ENCODE assay signal across 13 cellular contexts in genomic region chr3:131072099-131072559, GRCh38. TPM values are rescaled to one million over a fixed set of nuclear protein-coding genes. Genes with fewer than 3 reads are reported as not detected.
A peak's percentile ranks its signal among the peaks of the same experiment; 100 is the strongest.
DNase-seq lines count a peak whose midpoint lies in the region; ATAC-seq and TF ChIP-seq lines count a peak whose summit lies in the region.
"Had no signal": no experiment of that assay in that cellular context is flagged by ENCODE, and none has a peak within 500 bp of the region (broad histone marks: within the 10 kb centered on the region; RNA-seq: fewer than 3 reads in every experiment).

No MANE protein-coding gene starts in this region.

- H3K27ac ChIP-seq in Peyer's patch, result no peak overlapping the region
- H3K27ac ChIP-seq: ascending aorta, upper lobe of right lung had no signal

- DNase-seq in A172 (ENCODE audit: low spot score) (peak; percentile 66), H4 (ENCODE audit: low spot score) (peak; percentile 9), SKM-1 (lab: John Stamatoyannopoulos, UW; ENCODE audit: unreplicated experiment) (peak; percentile 16), fibroblast of pulmonary artery (ENCODE audit: low read depth) (peak; percentile 67), Peyer's patch (no peak)
- DNase-seq: activated T-cell treated with anti-CD3 and anti-CD28 coated beads, Interleukin-2, amount 50 U/mL, for 48 hours; naive B cell; small intestine; upper lobe of right lung had no signal

- H3K4me1 ChIP-seq in Peyer's patch, result no peaks in the 10 kb centered on the region
- H3K4me1 ChIP-seq: ascending aorta, upper lobe of right lung had no signal

- H3K4me3 ChIP-seq in fibroblast of pulmonary artery (replicated peaks; ENCODE audit: low read depth, low read length) (no peak overlapping the region), Peyer's patch (no peak overlapping the region)
- H3K4me3 ChIP-seq: ascending aorta, upper lobe of right lung had no signal

- H3K27me3 ChIP-seq in Peyer's patch, result no peaks in the 10 kb centered on the region
- H3K27me3 ChIP-seq: ascending aorta, upper lobe of right lung had no signal

- TF ChIP-seq CTCF in fibroblast of pulmonary artery (IDR thresholded peaks at IDR 0.05; ENCODE audit: low read length, missing control alignments) (no peak), Peyer's patch (IDR thresholded peaks at IDR 0.05) (no peak)

- TF ChIP-seq POLR2A in Peyer's patch (IDR thresholded peaks at IDR 0.05), result no peak

- ATAC-seq in GM19023 (IDR thresholded peaks at IDR 0.05; ENCODE audit: unreplicated experiment) (no peak), HG03139 (IDR thresholded peaks at IDR 0.05; ENCODE audit: unreplicated experiment) (no peak), GM21786 (IDR thresholded peaks at IDR 0.05; ENCODE audit: unreplicated experiment) (no peak)
- ATAC-seq: upper lobe of right lung had no signal

- no peaks in the 10 kb centered on the region for H3K36me3 ChIP-seq in Peyer's patch
- H3K36me3 ChIP-seq: ascending aorta, upper lobe of right lung had no signal

- no peaks in the 10 kb centered on the region for H3K9me3 ChIP-seq in Peyer's patch
- H3K9me3 ChIP-seq: ascending aorta, upper lobe of right lung had no signal

RNA-seq across cellular contexts. Expression of gene NEK11, which starts 45.5 kb away (rescaled TPM):
- 4.3 and 5.3 TPM in 2 replicates for total RNA-seq in A172 (2014; rRNA removed; shearing (Covaris generic))
- total RNA-seq in H4 (2014; rRNA removed; shearing (Covaris generic)), result 1.2 and 3.0 TPM in 2 replicates
- 1 to 10 TPM; 3.5 to 8.6 (median 5.5) TPM for total RNA-seq in Peyer's patch

RNA-seq across cellular contexts. Expression of gene ASTE1, which starts 45.5 kb away (rescaled TPM):
- total RNA-seq in A172 (2014; rRNA removed; shearing (Covaris generic)), result 5.0 and 7.2 TPM in 2 replicates
- 6.8 and 9.1 TPM in 2 replicates for total RNA-seq in H4 (2014; rRNA removed; shearing (Covaris generic))
- total RNA-seq in Peyer's patch, result 10 to 100 TPM in 3 of 4 donors, 1 to 10 TPM in 1; 7.4 to 34.1 (median 18.0) TPM

Comparison
In these comparisons a context has a peak if more than half of its experiments do, and no peak if none do; other contexts are left out.
1. DNase-seq: peak in A172 (single experiment), H4 (single experiment), SKM-1 (single experiment) and fibroblast of pulmonary artery (single experiment); none in Peyer's patch (0 of 3).